In genomic region chr1:169588112-169588511, GRCh38 we compare ENCODE assay signal across 1 cellular context.
TF ChIP-seq lines count a peak whose summit lies in the region.

No MANE protein-coding gene starts in this region.

TF ChIP-seq in HepG2, 621 proteins besides CTCF, POLR2A, EP300 and RAD21 (continued from another document):
- no peak for TF ChIP-seq ZNF142 (CRISPR knock-in tag; IDR thresholded peaks at IDR 0.05)
- TF ChIP-seq ZNF567 (CRISPR knock-in tag; IDR thresholded peaks at IDR 0.05; ENCODE audit: borderline replicate concordance), result no peak
- TF ChIP-seq NFIB (CRISPR knock-in tag; IDR thresholded peaks at IDR 0.05; ENCODE audit: borderline replicate concordance), result no peak
- TF ChIP-seq ZNF850 (CRISPR knock-in tag; conservative IDR thresholded peaks at IDR 0.05), result no peak
- no peak for TF ChIP-seq TFDP2 (CRISPR knock-in tag; IDR thresholded peaks at IDR 0.05)
- TF ChIP-seq ATF7 (IDR thresholded peaks at IDR 0.05), result no peak
- no peak for TF ChIP-seq ATF7 (CRISPR knock-in tag; IDR thresholded peaks at IDR 0.05)
- peak; percentile 18; the same call in 1 of the 2 replicates for TF ChIP-seq SOX13 (IDR thresholded peaks at IDR 0.05)
- TF ChIP-seq SOX13 (CRISPR knock-in tag; conservative IDR thresholded peaks at IDR 0.05 in 1 of 2, IDR thresholded peaks at IDR 0.05 in 1 of 2), result peak in 1 of 2 experiments; percentile 82; a peak in 2 of 4 replicates
- no peak for TF ChIP-seq ZNF800 (CRISPR knock-in tag; IDR thresholded peaks at IDR 0.05)
- no peak for TF ChIP-seq BATF2 (CRISPR knock-in tag; IDR thresholded peaks at IDR 0.05)
- no peak; the same call in 1 of the 2 replicates for TF ChIP-seq ZGPAT (CRISPR knock-in tag; IDR thresholded peaks at IDR 0.05)
- TF ChIP-seq BRD4 (CRISPR knock-in tag; IDR thresholded peaks at IDR 0.05), result no peak
- no peak for TF ChIP-seq IRF1 (CRISPR knock-in tag; IDR thresholded peaks at IDR 0.05; ENCODE audit: low read depth)
- TF ChIP-seq HINFP (CRISPR knock-in tag; IDR thresholded peaks at IDR 0.05; ENCODE audit: low read depth), result no peak
- peak; percentile 56 for TF ChIP-seq ISL2 (CRISPR knock-in tag; IDR thresholded peaks at IDR 0.05)
- TF ChIP-seq ZNF549 (CRISPR knock-in tag; IDR thresholded peaks at IDR 0.05), result no peak
- peak; percentile 48; the same call in 1 of the 2 replicates for TF ChIP-seq HDAC1 (CRISPR knock-in tag; IDR thresholded peaks at IDR 0.05)
- TF ChIP-seq PAXIP1 (CRISPR knock-in tag; conservative IDR thresholded peaks at IDR 0.05), result peak; percentile 62
- TF ChIP-seq PHF21A (CRISPR knock-in tag; IDR thresholded peaks at IDR 0.05), result no peak
- 0 out of 2 replicates have a peak, but pooled peaks have one; percentile 14 for TF ChIP-seq ZSCAN9 (CRISPR knock-in tag; IDR thresholded peaks at IDR 0.05; ENCODE audit: borderline replicate concordance)
- 0 out of 2 replicates have a peak, but pooled peaks have one; percentile 40 for TF ChIP-seq ZMYM2 (CRISPR knock-in tag; IDR thresholded peaks at IDR 0.05)
